8 cellular contexts compared by ENCODE assay signal in genomic region chr15:51267714-51268105, GRCh38.
DNase-seq lines count a peak whose midpoint lies in the region; TF ChIP-seq lines count a peak whose summit lies in the region.

No MANE protein-coding gene starts in this region.

- H3K4me1 ChIP-seq in osteoblast (ENCODE audit: insufficient read depth, low read length) = peaks cover 3% of the 10 kb centered on the region

- CTCF ChIA-PET in GM10248 (lab: Yijun Ruan, JAX) = interaction anchor here (2.7 to 3.7 kb wide), 2 partner anchors 14 to 38 kb away, joined by 6 to 22 read pairs; no protein-coding TSS in a partner anchor

- H3K79me2 ChIP-seq in osteoblast (ENCODE audit: insufficient read depth, low read length) = no peaks in the 10 kb centered on the region

- DNase-seq in COLO668 (lab: John Stamatoyannopoulos, UW; ENCODE audit: unreplicated experiment) = peak; percentile 6
- peak; percentile 18 for DNase-seq in NOMO-1 treated with DMSO at 0.1 percent for 48 hours (lab: John Stamatoyannopoulos, UW; ENCODE audit: unreplicated experiment)
- DNase-seq in foreskin fibroblast = peak in 1 of 2 donors; percentile 65
- peak; percentile 66 for DNase-seq in osteoblast (ENCODE audit: insufficient read length, low spot score, missing footprints)
- no peak for DNase-seq in GM10248 (ENCODE audit: extremely low spot score)
- no peak for DNase-seq in G401 (ENCODE audit: low spot score)
- DNase-seq in NCI-H2107 (lab: John Stamatoyannopoulos, UW) = no peak
- DNase-seq in stimulated activated CD4-positive, alpha-beta T cell treated with anti-CD3 and anti-CD28 coated beads, Interleukin-1b, Interleukin-23, amount 100 ng/mL, for 48 hours = no peak

- TF ChIP-seq CTCF in foreskin fibroblast (IDR thresholded peaks at IDR 0.05; ENCODE audit: low read depth, low read length) (no peak), osteoblast (IDR thresholded peaks at IDR 0.05; ENCODE audit: extremely low read depth, low read depth, low read length) (no peak), GM10248 (IDR thresholded peaks at IDR 0.05; ENCODE audit: control extremely low read depth, extremely low read depth, low read depth, missing control alignments) (no peak)

- H3K9me3 ChIP-seq in osteoblast (ENCODE audit: low read depth, low read length) = no peaks in the 10 kb centered on the region

- peak overlapping the region; percentile 81 for H2AFZ ChIP-seq in osteoblast (ENCODE audit: low read length)

- no peak overlapping the region for H3K27ac ChIP-seq in osteoblast (ENCODE audit: low read depth, low read length)

- H3K4me3 ChIP-seq in foreskin fibroblast (ENCODE audit: low read depth in 1 of 2, low read length in 2 of 2) (peak overlapping the region; percentile 51 to 52), osteoblast (ENCODE audit: insufficient read depth, low read length) (peak overlapping the region; percentile 78)

- no peaks in the 10 kb centered on the region for H3K27me3 ChIP-seq in osteoblast (ENCODE audit: insufficient read depth, low read length)

- no peaks in the 10 kb centered on the region for H4K20me1 ChIP-seq in osteoblast (ENCODE audit: insufficient read depth, low read length)

- peak overlapping the region; percentile 92 for H3K4me2 ChIP-seq in osteoblast (ENCODE audit: insufficient read depth, low read length)

- H3K36me3 ChIP-seq in osteoblast (ENCODE audit: insufficient read depth, low read length) = no peaks in the 10 kb centered on the region

- in situ Hi-C loops in G401 (cut with HindIII; ENCODE audit: low sequenced_read_pairs) = no loop called here

- POLR2A ChIA-PET in GM10248 (lab: Yijun Ruan, JAX) = no interaction called here

Comparison
In these comparisons a context has a peak if more than half of its experiments do, and no peak if none do; other contexts are left out.
1. DNase-seq: peak in COLO668 (single experiment), NOMO-1 treated with DMSO at 0.1 percent for 48 hours (single experiment) and osteoblast (single experiment); none in GM10248 (single experiment), G401 (single experiment), NCI-H2107 (single experiment) and stimulated activated CD4-positive, alpha-beta T cell treated with anti-CD3 and anti-CD28 coated beads, Interleukin-1b, Interleukin-23, amount 100 ng/mL, for 48 hours (single experiment).